22 cellular contexts compared by ENCODE assay signal in the genomic region with DNA sequence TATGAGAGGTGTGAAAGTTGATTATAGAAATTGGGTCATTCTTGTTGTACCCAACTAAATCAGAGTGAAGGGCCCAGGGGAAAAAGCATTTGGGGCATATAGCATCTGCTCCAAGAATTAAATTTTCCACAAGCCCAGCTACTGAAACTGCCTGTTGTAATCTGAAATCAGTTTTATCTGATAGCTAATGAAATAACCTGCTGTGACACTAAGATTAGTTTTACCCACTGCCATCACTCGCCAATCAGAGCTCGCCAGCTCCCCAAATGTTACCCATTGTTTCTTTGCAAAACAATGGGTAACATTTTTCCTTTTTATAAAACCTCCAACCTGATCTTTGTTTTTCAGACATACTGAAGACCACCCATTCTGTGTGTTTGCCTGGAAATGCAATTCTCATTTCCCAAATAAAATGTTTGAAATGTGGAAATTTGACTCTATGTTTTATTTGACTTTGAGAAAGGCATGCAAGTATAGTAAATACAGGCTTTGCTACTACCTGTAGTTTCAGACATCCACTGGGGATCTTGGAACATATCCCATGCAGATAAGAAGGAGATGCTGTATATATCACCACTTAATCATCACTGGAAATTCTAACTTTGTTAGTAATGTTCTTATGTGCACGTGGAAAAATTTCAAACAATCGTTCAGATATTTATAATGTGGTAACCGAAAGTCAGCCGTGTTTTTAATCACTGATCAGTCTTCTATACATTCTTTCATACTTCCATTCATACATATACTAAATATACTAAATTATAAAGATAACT.
"Had no signal": no experiment of that assay in that cellular context is flagged by ENCODE, and none has a peak within 500 bp of the region (broad histone marks: within the 10 kb centered on the region; RNA-seq: fewer than 3 reads in every experiment).

No MANE protein-coding gene starts in this region.

- H3K27ac Mint-ChIP-seq: activated naive CD8-positive, alpha-beta T cell treated with anti-CD3 and anti-CD28 coated beads for 36 hours; activated T-helper 2 cell treated with anti-CD3 and anti-CD28 coated beads, Interferon-gamma antibody, Interleukin-2, Interleukin-4, amounts not matched to agents 10 μg/mL and 5 μg/mL and 100 μg/mL, durations not matched to agents 14 hours and 24 hours and 36 hours; naive thymus-derived CD8-positive, alpha-beta T cell; stimulated activated naive B cell treated with anti-CD40 and anti-IgM and Interleukin-4, amounts not matched to agents 10 μg/mL and 1 μg/mL and 100 μg/mL, for 72 hours; T-helper 1 cell treated with Interleukin-12 subunit alpha and Interleukin-12 subunit beta and Interleukin-4 antibody, amounts not matched to agents 30 μg/mL and 1 μg/mL, for 36 hours had no signal

- H3K27me3 ChIP-seq: breast epithelium, colonic mucosa, heart left ventricle, left lung, testis, uterus had no signal

- H3K27ac ChIP-seq: breast epithelium, epithelial cell of prostate, heart left ventricle, left lung, testis, uterus, VCaP had no signal

- H3K4me3 Mint-ChIP-seq: activated naive CD8-positive, alpha-beta T cell treated with anti-CD3 and anti-CD28 coated beads for 36 hours; activated T-cell treated with anti-CD3 and anti-CD28 coated beads, Interleukin-2, amount 50 U/mL, for 4 hours; naive thymus-derived CD8-positive, alpha-beta T cell; stimulated activated naive B cell treated with anti-CD40 and anti-IgM and Interleukin-4, amounts not matched to agents 10 μg/mL and 1 μg/mL and 100 μg/mL, for 72 hours; T-helper 1 cell treated with Interleukin-12 subunit alpha and Interleukin-12 subunit beta and Interleukin-4 antibody, amounts not matched to agents 30 μg/mL and 1 μg/mL, for 36 hours had no signal

- DNase-seq: activated CD4-positive, CD25-positive, alpha-beta regulatory T cell treated with anti-CD3 and anti-CD28 coated beads, Interleukin-2, amount 50 U/mL, for 72 hours; activated naive CD4-positive, alpha-beta T cell treated with Interleukin-2 at 50 U/mL for 16 hours; activated naive CD8-positive, alpha-beta T cell treated with anti-CD3 and anti-CD28 coated beads for 36 hours; activated T-cell treated with anti-CD3 and anti-CD28 coated beads, Interleukin-2, amount 50 U/mL, for 4 hours; amniotic stem cell; colonic mucosa; heart left ventricle; kidney glomerular epithelial cell; left lung; naive thymus-derived CD8-positive, alpha-beta T cell; stimulated activated CD4-positive, alpha-beta T cell treated with anti-CD3 and anti-CD28 coated beads, Interleukin-15, amount 100 ng/mL, for 24 hours; stimulated activated naive B cell treated with anti-CD40 and anti-IgM and Interleukin-4, amounts not matched to agents 10 μg/mL and 1 μg/mL and 100 μg/mL, for 72 hours; testis; uterus had no signal

- H3K36me3 ChIP-seq: breast epithelium, colonic mucosa, heart left ventricle, left lung, uterus had no signal

- H3K4me1 Mint-ChIP-seq: stimulated activated naive B cell treated with anti-CD40 and anti-IgM and Interleukin-4, amounts not matched to agents 10 μg/mL and 1 μg/mL and 100 μg/mL, for 72 hours had no signal

- H3K9me3 Mint-ChIP-seq: activated naive CD8-positive, alpha-beta T cell treated with anti-CD3 and anti-CD28 coated beads for 36 hours; activated T-cell treated with anti-CD3 and anti-CD28 coated beads, Interleukin-2, amount 50 U/mL, for 4 hours; activated T-helper 2 cell treated with anti-CD3 and anti-CD28 coated beads, Interferon-gamma antibody, Interleukin-2, Interleukin-4, amounts not matched to agents 10 μg/mL and 5 μg/mL and 100 μg/mL, durations not matched to agents 14 hours and 24 hours and 36 hours; naive thymus-derived CD8-positive, alpha-beta T cell; stimulated activated naive B cell treated with anti-CD40 and anti-IgM and Interleukin-4, amounts not matched to agents 10 μg/mL and 1 μg/mL and 100 μg/mL, for 72 hours; T-helper 1 cell treated with Interleukin-12 subunit alpha and Interleukin-12 subunit beta and Interleukin-4 antibody, amounts not matched to agents 30 μg/mL and 1 μg/mL, for 36 hours had no signal

- H3K4me1 ChIP-seq: testis, uterus had no signal

- H3K4me3 ChIP-seq: breast epithelium, colonic mucosa, heart left ventricle, left lung, lung, smooth muscle cell, testis, uterus had no signal

- ATAC-seq: activated T-cell treated with anti-CD3 and anti-CD28 coated beads, Interleukin-2, amount 50 U/mL, for 4 hours; heart left ventricle; left lung; naive thymus-derived CD8-positive, alpha-beta T cell; sciatic nerve; stimulated activated naive B cell treated with anti-CD40 and anti-IgM and Interleukin-4, amounts not matched to agents 10 μg/mL and 1 μg/mL and 100 μg/mL, for 72 hours had no signal

- H3K27me3 Mint-ChIP-seq: activated naive CD8-positive, alpha-beta T cell treated with anti-CD3 and anti-CD28 coated beads for 36 hours; naive thymus-derived CD8-positive, alpha-beta T cell; stimulated activated naive B cell treated with anti-CD40 and anti-IgM and Interleukin-4, amounts not matched to agents 10 μg/mL and 1 μg/mL and 100 μg/mL, for 72 hours had no signal

- H3K36me3 Mint-ChIP-seq: activated naive CD8-positive, alpha-beta T cell treated with anti-CD3 and anti-CD28 coated beads for 36 hours; naive thymus-derived CD8-positive, alpha-beta T cell; stimulated activated naive B cell treated with anti-CD40 and anti-IgM and Interleukin-4, amounts not matched to agents 10 μg/mL and 1 μg/mL and 100 μg/mL, for 72 hours had no signal
